In the genomic region with DNA sequence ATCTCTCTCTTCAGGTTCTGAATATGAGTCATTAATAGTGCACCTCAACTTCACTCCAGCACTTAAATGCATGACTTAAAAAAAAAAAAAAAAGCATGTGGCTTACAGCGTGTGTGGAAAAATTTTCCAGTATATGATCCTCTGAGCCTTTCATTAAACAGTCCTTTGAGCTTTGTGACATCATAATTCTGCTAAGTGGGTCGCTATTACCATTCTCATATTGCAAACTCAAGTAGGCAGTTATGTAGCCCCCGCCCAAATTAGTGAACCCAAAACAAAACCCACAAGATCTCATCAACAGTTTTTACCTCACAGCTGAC, we compare ENCODE assay signal across 8 cellular contexts. TPM values are rescaled to one million over a fixed set of nuclear protein-coding genes. Genes with fewer than 3 reads are reported as not detected.
DNase-seq lines count a peak whose midpoint lies in the region; ATAC-seq and TF ChIP-seq lines count a peak whose summit lies in the region.

No MANE protein-coding gene starts in this region.

- H3K36me3 ChIP-seq in Loucy (ENCODE audit: insufficient read depth, low read length), result peaks cover 13% of the 10 kb centered on the region; the same call in 1 of the 2 replicates

- peak overlapping the region; percentile 77 for H2AFZ ChIP-seq in Loucy (ENCODE audit: low read length)

- DNase-seq in nephron progenitor cell (no peak), sciatic nerve (ENCODE audit: low spot score) (no peak), cerebellum (ENCODE audit: low spot score) (no peak), DMS153 treated with DMSO at 0.1 percent for 48 hours (lab: John Stamatoyannopoulos, UW; ENCODE audit: unreplicated experiment) (no peak)

- no peaks in the 10 kb centered on the region for H3K9me3 ChIP-seq in Loucy (ENCODE audit: insufficient read depth, low read depth, low read length)

- H3K36me3 Mint-ChIP-seq in dendritic cell treated with granulocyte-macrophage colony-stimulating factor and Interleukin-4, amounts not matched to agents 40 ng/mL and 50 ng/mL, for 4 days (ENCODE audit: low read depth), result peaks cover 47% of the 10 kb centered on the region
- peaks cover 45% of the 10 kb centered on the region for H3K36me3 Mint-ChIP-seq in nephron progenitor cell (ENCODE audit: low read depth)

- H3K9me3 Mint-ChIP-seq in dendritic cell treated with granulocyte-macrophage colony-stimulating factor and Interleukin-4, amounts not matched to agents 40 ng/mL and 50 ng/mL, for 4 days, result no peaks in the 10 kb centered on the region
- no peaks in the 10 kb centered on the region for H3K9me3 Mint-ChIP-seq in nephron progenitor cell

- no peaks in the 10 kb centered on the region for H3K9me2 ChIP-seq in Loucy (replicated peaks; ENCODE audit: low read depth, low read length)

- peaks cover 26% of the 10 kb centered on the region for H3K79me2 ChIP-seq in Loucy (ENCODE audit: insufficient read depth, low read length)

- H3K27ac ChIP-seq in C4-2B, result peak overlapping the region; percentile 90

- peak overlapping the region; percentile 88 for H3K9ac ChIP-seq in Loucy (ENCODE audit: low read depth, low read length, poor library complexity, severe bottlenecking)

- H3K4me1 ChIP-seq in Loucy (ENCODE audit: insufficient read depth, low read length, poor library complexity, severe bottlenecking), result peaks cover 19% of the 10 kb centered on the region

- H3K4me2 ChIP-seq in Loucy (ENCODE audit: low read depth, low read length, poor library complexity, severe bottlenecking), result peak overlapping the region; percentile 100

- H3K4me3 Mint-ChIP-seq in dendritic cell treated with granulocyte-macrophage colony-stimulating factor and Interleukin-4, amounts not matched to agents 40 ng/mL and 50 ng/mL, for 4 days, result peak overlapping the region; percentile 87
- peak overlapping the region; percentile 89 for H3K4me3 Mint-ChIP-seq in nephron progenitor cell

- intact Hi-C loops in dendritic cell treated with granulocyte-macrophage colony-stimulating factor and Interleukin-4, amounts not matched to agents 40 ng/mL and 50 ng/mL, for 4 days (cut with micrococcal nuclease), result loop anchor here (5.0 to 10.0 kb wide), 2 partner anchors 36 to 176 kb away; a partner anchor contains a TSS
- intact Hi-C loops in sciatic nerve (cut with DNase I), result no loop called here

- peaks cover 17% of the 10 kb centered on the region for H3K27me3 Mint-ChIP-seq in dendritic cell treated with granulocyte-macrophage colony-stimulating factor and Interleukin-4, amounts not matched to agents 40 ng/mL and 50 ng/mL, for 4 days
- H3K27me3 Mint-ChIP-seq in nephron progenitor cell (ENCODE audit: low read depth, poor library complexity), result peaks cover 9% of the 10 kb centered on the region

- H4K20me1 ChIP-seq in Loucy (ENCODE audit: insufficient read depth, low read length, poor library complexity, severe bottlenecking), result peaks cover 22% of the 10 kb centered on the region

- no peak for ATAC-seq in sciatic nerve
- ATAC-seq in HG02938 (IDR thresholded peaks at IDR 0.05; ENCODE audit: unreplicated experiment), result no peak

- H3K27me3 ChIP-seq in Loucy (ENCODE audit: insufficient read depth, low read length, poor library complexity, severe bottlenecking), result no peaks in the 10 kb centered on the region

- peaks cover 25% of the 10 kb centered on the region for H3K4me1 Mint-ChIP-seq in dendritic cell treated with granulocyte-macrophage colony-stimulating factor and Interleukin-4, amounts not matched to agents 40 ng/mL and 50 ng/mL, for 4 days (ENCODE audit: low read depth)
- peaks cover 16% of the 10 kb centered on the region for H3K4me1 Mint-ChIP-seq in nephron progenitor cell

- H3K4me3 ChIP-seq in Loucy (ENCODE audit: low read length, poor library complexity, severe bottlenecking), result peak overlapping the region; percentile 94

- peak overlapping the region; percentile 90 for H3K27ac Mint-ChIP-seq in dendritic cell treated with granulocyte-macrophage colony-stimulating factor and Interleukin-4, amounts not matched to agents 40 ng/mL and 50 ng/mL, for 4 days
- H3K27ac Mint-ChIP-seq in nephron progenitor cell, result peak overlapping the region; percentile 87

- H3F3A ChIP-seq in Loucy (ENCODE audit: low read depth), result no peaks in the 10 kb centered on the region

- TF ChIP-seq CTCF in C4-2B (conservative IDR thresholded peaks at IDR 0.05) (no peak), Loucy (conservative IDR thresholded peaks at IDR 0.05; ENCODE audit: low read length) (no peak), nephron progenitor cell (IDR thresholded peaks at IDR 0.05) (no peak)

RNA-seq across cellular contexts. Expression of a gene that starts 0.7 kb away (rescaled TPM):
- total RNA-seq in sciatic nerve (14.9 TPM), cerebellum (37.2 TPM)

RNA-seq across cellular contexts. Expression of a gene that starts 58.0 kb away (rescaled TPM):
- 3.4 TPM for total RNA-seq in sciatic nerve
- 30.2 TPM for total RNA-seq in cerebellum
